8 cellular contexts compared by ENCODE assay signal in the genomic region with DNA sequence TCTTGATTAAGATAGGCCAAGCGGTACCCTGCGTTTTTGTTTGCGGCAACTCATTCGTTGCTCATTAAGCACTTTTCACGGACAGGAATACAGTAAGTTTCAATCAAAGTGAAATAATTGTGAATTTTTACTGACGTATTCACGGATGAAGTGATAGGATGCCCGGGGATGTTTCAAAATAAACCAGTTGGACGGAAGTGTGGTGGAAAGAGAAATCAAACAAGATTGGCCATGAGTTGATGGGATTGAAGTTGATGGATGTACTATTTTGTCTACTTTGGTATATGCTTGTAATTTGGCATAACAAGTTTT. TPM values are rescaled to one million over a fixed set of nuclear protein-coding genes. Genes with fewer than 3 reads are reported as not detected.
DNase-seq lines count a peak whose midpoint lies in the region; ATAC-seq and TF ChIP-seq lines count a peak whose summit lies in the region.

No MANE protein-coding gene starts in this region.

- H3K9me3 ChIP-seq in adipocyte (ENCODE audit: control insufficient read depth, low read length) = no peaks in the 10 kb centered on the region

- H3K4me3 ChIP-seq in adipocyte (ENCODE audit: low read length) (peak overlapping the region; percentile 85), lower leg skin (ENCODE audit: low read depth, poor library complexity, severe bottlenecking) (peak overlapping the region; percentile 67)

- peaks cover 9% of the 10 kb centered on the region for H3K27me3 ChIP-seq in adipocyte (replicated peaks; ENCODE audit: control insufficient read depth, insufficient read depth, low read length)

- WGBS in lower leg skin, 2 donors = 0 to 3% methylated on average over 9 of the region's 9 CpGs

- CTCF ChIA-PET in activated naive CD4-positive, alpha-beta T cell treated with anti-CD3 and anti-CD28 coated beads, Interleukin-2, amount 10 ng/mL, durations not matched to agents 7 days and 5 days (lab: Charles Lee) = interaction anchor here (1.0 to 1.8 kb wide), 2 partner anchors 18 to 38 kb away, joined by 3 to 7 read pairs; no protein-coding TSS in a partner anchor

- intact Hi-C loops in lower leg skin (cut with DNase I; ENCODE audit: low total_unique reads) = no loop called here

- H3K36me3 ChIP-seq in adipocyte (ENCODE audit: control insufficient read depth, insufficient read depth, low read length, severe bottlenecking) = peaks cover 6% of the 10 kb centered on the region

- no peak for TF ChIP-seq POLR2A in lower leg skin (IDR thresholded peaks at IDR 0.05)

- H3K27ac Mint-ChIP-seq in activated naive CD4-positive, alpha-beta T cell treated with anti-CD3 and anti-CD28 coated beads, Interleukin-2, amount 10 ng/mL, durations not matched to agents 7 days and 5 days = peak overlapping the region; percentile 63
- peak overlapping the region; percentile 67 for H3K27ac Mint-ChIP-seq in type B pancreatic cell

- H3K27me3 Mint-ChIP-seq in activated naive CD4-positive, alpha-beta T cell treated with anti-CD3 and anti-CD28 coated beads, Interleukin-2, amount 10 ng/mL, durations not matched to agents 7 days and 5 days = peaks cover 23% of the 10 kb centered on the region
- no peaks in the 10 kb centered on the region for H3K27me3 Mint-ChIP-seq in type B pancreatic cell

- H3K36me3 Mint-ChIP-seq in activated naive CD4-positive, alpha-beta T cell treated with anti-CD3 and anti-CD28 coated beads, Interleukin-2, amount 10 ng/mL, durations not matched to agents 7 days and 5 days = peaks cover 15% of the 10 kb centered on the region
- H3K36me3 Mint-ChIP-seq in type B pancreatic cell = peaks cover 12% of the 10 kb centered on the region

- no peak for DNase-seq in activated naive CD4-positive, alpha-beta T cell treated with anti-CD3 and anti-CD28 coated beads, Interleukin-2, amount 10 ng/mL, durations not matched to agents 7 days and 5 days
- no peak for DNase-seq in activated naive CD4-positive, alpha-beta T cell (lab: John Stamatoyannopoulos, UW)
- DNase-seq in adipocyte (ENCODE audit: low read depth) (no peak), lower leg skin (ENCODE audit: low spot score in 2 of 2) (no peak), type B pancreatic cell (ENCODE audit: extremely low spot score, unreplicated experiment) (no peak), iPS-NIHi11 (ENCODE audit: low spot score) (no peak), NOMO-1 treated with DMSO at 0.1 percent for 48 hours (lab: John Stamatoyannopoulos, UW; ENCODE audit: unreplicated experiment) (no peak)

- no peaks in the 10 kb centered on the region for H3K9me3 Mint-ChIP-seq in activated naive CD4-positive, alpha-beta T cell treated with anti-CD3 and anti-CD28 coated beads, Interleukin-2, amount 10 ng/mL, durations not matched to agents 7 days and 5 days
- H3K9me3 Mint-ChIP-seq in type B pancreatic cell = no peaks in the 10 kb centered on the region

- peaks cover 13% of the 10 kb centered on the region for H3K4me1 ChIP-seq in adipocyte (ENCODE audit: control insufficient read depth, insufficient read depth, low read length)

- H3K9ac ChIP-seq in adipocyte (ENCODE audit: low read length) = peak overlapping the region; percentile 85

- H3K4me1 Mint-ChIP-seq in activated naive CD4-positive, alpha-beta T cell treated with anti-CD3 and anti-CD28 coated beads, Interleukin-2, amount 10 ng/mL, durations not matched to agents 7 days and 5 days = peaks cover 23% of the 10 kb centered on the region
- peaks cover 35% of the 10 kb centered on the region for H3K4me1 Mint-ChIP-seq in type B pancreatic cell (ENCODE audit: unreplicated experiment)

- TF ChIP-seq CTCF in lower leg skin (IDR thresholded peaks at IDR 0.05) = no peak
- TF ChIP-seq CTCF in type B pancreatic cell (conservative IDR thresholded peaks at IDR 0.05) = no peak

- ATAC-seq in HG03280 (IDR thresholded peaks at IDR 0.05; ENCODE audit: unreplicated experiment) = no peak

- H3K4me3 Mint-ChIP-seq in activated naive CD4-positive, alpha-beta T cell treated with anti-CD3 and anti-CD28 coated beads, Interleukin-2, amount 10 ng/mL, durations not matched to agents 7 days and 5 days = peak overlapping the region; percentile 80
- peak overlapping the region; percentile 89 for H3K4me3 Mint-ChIP-seq in type B pancreatic cell

RNA-seq across cellular contexts. Expression of a gene that starts 0.5 kb away (rescaled TPM):
- total RNA-seq in lower leg skin (10 to 100 TPM in 1 of 4 donors, 1 to 10 TPM in 3; 5.0 to 10.9 (median 7.7) TPM), type B pancreatic cell (ENCODE audit: low replicate concordance) (16.9 and 19.0 TPM in 2 replicates)
